In genomic region chr7:45162943-45163691, GRCh38 we compare ENCODE assay signal across 28 cellular contexts. TPM values are rescaled to one million over a fixed set of nuclear protein-coding genes. Genes with fewer than 3 reads are reported as not detected.
"Had no signal": no experiment of that assay in that cellular context is flagged by ENCODE, and none has a peak within 500 bp of the region (broad histone marks: within the 10 kb centered on the region; RNA-seq: fewer than 3 reads in every experiment).

No MANE protein-coding gene starts in this region.

- H3K4me1 ChIP-seq: adrenal gland, SJCRH30 had no signal

- H3K9me3 ChIP-seq: adrenal gland, SJCRH30 had no signal

- ATAC-seq: Right ventricle myocardium inferior had no signal

- DNase-seq: activated CD4-positive, alpha-beta memory T cell treated with anti-CD3 and anti-CD28 coated beads, Interleukin-2, amount 10 ng/mL, durations not matched to agents 7 days and 5 days; activated CD4-positive, alpha-beta T cell treated with anti-CD3 and anti-CD28 coated beads, Interleukin-2, amount 50 U/mL, for 1 hour; activated CD4-positive, CD25-positive, alpha-beta regulatory T cell; activated gamma-delta T cell treated with Interleukin-2 at 50 U/mL for 16 hours; activated naive CD4-positive, alpha-beta T cell treated with anti-CD3 and anti-CD28 coated beads, Interleukin-2, amount 10 ng/mL, durations not matched to agents 7 days and 5 days; activated naive CD8-positive, alpha-beta T cell treated with anti-CD3 and anti-CD28 coated beads for 36 hours; activated T-cell treated with anti-CD3 and anti-CD28 coated beads for 4 hours; activated T-cell treated with anti-CD3 and anti-CD28 coated beads, Interleukin-2, amount 50 U/mL, for 48 hours; adrenal gland; anterior cingulate cortex; IMR-90; Kasumi-1; KBM-7; NCI-H1105 treated with DMSO at 0.1 percent for 48 hours; NCI-H1436 treated with DMSO at 0.1 percent for 48 hours; NCI-H187; NCI-H2081; NCI-H510A treated with DMSO at 0.1 percent for 48 hours; NCI-H69; SJCRH30; SK-N-SH; T-helper 1 cell had no signal

- H3K27me3 ChIP-seq: adrenal gland had no signal

- H3K36me3 ChIP-seq: adrenal gland, SJCRH30 had no signal

- H3K4me3 ChIP-seq: adrenal gland, SJCRH30 had no signal

- H3K27ac ChIP-seq: adrenal gland, SJCRH30, VCaP had no signal

RNA-seq across cellular contexts. Expression of gene RAMP3, which starts 5.5 kb away (rescaled TPM):
- total RNA-seq: activated CD4-positive, alpha-beta memory T cell treated with anti-CD3 and anti-CD28 coated beads, Interleukin-2, amount 10 ng/mL, durations not matched to agents 7 days and 5 days; activated CD8-positive, alpha-beta memory T cell treated with anti-CD3 and anti-CD28 coated beads for 36 hours; activated naive CD8-positive, alpha-beta T cell treated with anti-CD3 and anti-CD28 coated beads for 36 hours; bronchial epithelial cell; IMR-90; OCI-LY7; SJCRH30; T-helper 2 cell treated with Interferon-gamma antibody and Interleukin-4, amounts not matched to agents 100 ng/mL and 5 ng/mL, for 36 hours had no signal
- polyA plus RNA-seq: IMR-90, SK-N-SH had no signal
